In the genomic region with DNA sequence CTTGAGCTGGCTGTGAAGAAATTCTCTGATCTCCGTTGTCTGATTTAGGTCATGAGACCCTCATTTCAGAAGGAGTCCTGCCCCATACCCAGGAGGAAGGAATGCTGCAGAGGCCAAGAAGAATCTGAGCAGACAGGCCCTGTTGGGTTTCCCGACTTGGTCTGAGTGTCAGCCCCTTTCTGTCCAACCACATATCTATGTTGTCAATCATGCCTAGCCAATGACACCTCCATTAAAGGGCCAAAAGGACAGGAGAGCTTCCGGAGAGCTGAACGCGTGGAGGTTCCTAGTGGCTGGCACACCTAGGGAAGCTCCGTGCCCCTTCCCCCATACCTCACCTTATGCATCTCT, we compare ENCODE assay signal across 38 cellular contexts. TPM values are rescaled to one million over a fixed set of nuclear protein-coding genes. Genes with fewer than 3 reads are reported as not detected.
"Had no signal": no experiment of that assay in that cellular context is flagged by ENCODE, and none has a peak within 500 bp of the region (broad histone marks: within the 10 kb centered on the region; RNA-seq: fewer than 3 reads in every experiment).

No MANE protein-coding gene starts in this region.

- H3K27ac ChIP-seq: adrenal gland, breast epithelium, cardiac muscle cell, coronary artery had no signal

- H3K4me3 Mint-ChIP-seq: activated CD4-positive, alpha-beta memory T cell treated with anti-CD3 and anti-CD28 coated beads for 36 hours; activated CD4-positive, alpha-beta T cell treated with anti-CD3 and anti-CD28 coated beads for 36 hours; activated CD4-positive, alpha-beta T cell treated with anti-CD3 and anti-CD28 coated beads, Interleukin-2, amount 10 ng/mL, durations not matched to agents 24 days and 14 days; activated CD8-positive, alpha-beta memory T cell treated with anti-CD3 and anti-CD28 coated beads, Interleukin-2, amount 10 ng/mL, durations not matched to agents 7 days and 5 days; activated CD8-positive, alpha-beta T cell treated with anti-CD3 and anti-CD28 coated beads, Interleukin-2, amount 10 ng/mL, durations not matched to agents 7 days and 5 days; activated naive CD4-positive, alpha-beta T cell treated with anti-CD3 and anti-CD28 coated beads for 36 hours; activated naive CD4-positive, alpha-beta T cell treated with anti-CD3 and anti-CD28 coated beads, Interleukin-2, amount 50 U/mL, for 24 hours; activated naive CD8-positive, alpha-beta T cell treated with anti-CD3 and anti-CD28 coated beads for 36 hours; activated naive CD8-positive, alpha-beta T cell treated with anti-CD3 and anti-CD28 coated beads, Interleukin-2, amount 50 U/mL, for 24 hours; activated T-helper 1 cell treated with anti-CD3 and anti-CD28 coated beads, Interleukin-12 subunit alpha, Interleukin-12 subunit beta, Interleukin-2, Interleukin-4 antibody, amounts not matched to agents 30 ng/mL and 10 ng/mL and 1 ng/mL, durations not matched to agents 14 hours and 24 hours and 36 hours; brain; dendritic cell treated with granulocyte-macrophage colony-stimulating factor and Interleukin-4, amounts not matched to agents 40 ng/mL and 50 ng/mL, for 4 days; endodermal cell had no signal

- H3K36me3 Mint-ChIP-seq: activated CD4-positive, alpha-beta memory T cell treated with anti-CD3 and anti-CD28 coated beads for 36 hours; activated CD8-positive, alpha-beta memory T cell treated with anti-CD3 and anti-CD28 coated beads, Interleukin-2, amount 10 ng/mL, durations not matched to agents 7 days and 5 days; activated naive CD4-positive, alpha-beta T cell treated with anti-CD3 and anti-CD28 coated beads, Interleukin-2, amount 50 U/mL, for 24 hours; activated naive CD8-positive, alpha-beta T cell treated with anti-CD3 and anti-CD28 coated beads for 36 hours; brain had no signal

- H3K4me1 ChIP-seq: adrenal gland, breast epithelium had no signal

- H3K9me3 ChIP-seq: adrenal gland, breast epithelium had no signal

- DNase-seq: activated CD4-positive, alpha-beta memory T cell treated with anti-CD3 and anti-CD28 coated beads for 36 hours; activated CD4-positive, alpha-beta T cell treated with anti-CD3 and anti-CD28 coated beads for 36 hours; activated CD4-positive, alpha-beta T cell treated with anti-CD3 and anti-CD28 coated beads, Interleukin-2, amount 10 ng/mL, durations not matched to agents 24 days and 14 days; activated CD4-positive, CD25-positive, alpha-beta regulatory T cell; activated CD4-positive, CD25-positive, alpha-beta regulatory T cell treated with anti-CD3 and anti-CD28 coated beads, Interleukin-2, amount 50 U/mL, for 72 hours; activated CD8-positive, alpha-beta memory T cell treated with anti-CD3 and anti-CD28 coated beads, Interleukin-2, amount 10 ng/mL, durations not matched to agents 7 days and 5 days; activated CD8-positive, alpha-beta memory T cell treated with anti-CD3 and anti-CD28 coated beads, Interleukin-2, amount 50 U/mL, for 4 hours; activated CD8-positive, alpha-beta T cell treated with anti-CD3 and anti-CD28 coated beads, Interleukin-2, amount 10 ng/mL, durations not matched to agents 7 days and 5 days; activated effector memory CD4-positive, alpha-beta T cell treated with anti-CD3 and anti-CD28 coated beads, Interleukin-2, amount 50 U/mL, for 16 hours; activated naive CD4-positive, alpha-beta T cell treated with anti-CD3 and anti-CD28 coated beads for 36 hours; activated naive CD8-positive, alpha-beta T cell treated with anti-CD3 and anti-CD28 coated beads for 36 hours; activated naive CD8-positive, alpha-beta T cell treated with anti-CD3 and anti-CD28 coated beads, Interleukin-2, amount 50 U/mL, for 24 hours; activated T-cell treated with anti-CD3 and anti-CD28 coated beads, Interleukin-2, amount 50 U/mL, for 1 hour; activated T-cell treated with anti-CD3 and anti-CD28 coated beads, Interleukin-2, amount 50 U/mL, for 48 hours; adrenal gland; amygdala; aorta; central memory CD4-positive, alpha-beta T cell; cerebellar nuclear complex; dorsolateral prefrontal cortex; effector memory CD4-positive, alpha-beta T cell; endodermal cell; foreskin fibroblast; head of caudate nucleus; T-helper 1 cell; T-helper 2 cell had no signal

- H3K4me1 Mint-ChIP-seq: activated CD4-positive, alpha-beta T cell treated with anti-CD3 and anti-CD28 coated beads for 36 hours; activated CD4-positive, alpha-beta T cell treated with anti-CD3 and anti-CD28 coated beads, Interleukin-2, amount 10 ng/mL, durations not matched to agents 24 days and 14 days; activated CD8-positive, alpha-beta memory T cell treated with anti-CD3 and anti-CD28 coated beads, Interleukin-2, amount 10 ng/mL, durations not matched to agents 7 days and 5 days; activated naive CD4-positive, alpha-beta T cell treated with anti-CD3 and anti-CD28 coated beads, Interleukin-2, amount 50 U/mL, for 24 hours; activated naive CD8-positive, alpha-beta T cell treated with anti-CD3 and anti-CD28 coated beads for 36 hours; activated naive CD8-positive, alpha-beta T cell treated with anti-CD3 and anti-CD28 coated beads, Interleukin-2, amount 50 U/mL, for 24 hours had no signal

- H3K4me3 ChIP-seq: adrenal gland, breast epithelium, cardiac muscle cell, coronary artery, dorsolateral prefrontal cortex had no signal

- H3K36me3 ChIP-seq: adrenal gland, breast epithelium, cardiac muscle cell had no signal

- H3K27ac Mint-ChIP-seq: activated CD4-positive, alpha-beta memory T cell treated with anti-CD3 and anti-CD28 coated beads for 36 hours; activated CD4-positive, alpha-beta T cell treated with anti-CD3 and anti-CD28 coated beads for 36 hours; activated CD4-positive, alpha-beta T cell treated with anti-CD3 and anti-CD28 coated beads, Interleukin-2, amount 10 ng/mL, durations not matched to agents 24 days and 14 days; activated CD8-positive, alpha-beta memory T cell treated with anti-CD3 and anti-CD28 coated beads, Interleukin-2, amount 10 ng/mL, durations not matched to agents 7 days and 5 days; activated CD8-positive, alpha-beta T cell treated with anti-CD3 and anti-CD28 coated beads, Interleukin-2, amount 10 ng/mL, durations not matched to agents 7 days and 5 days; activated naive CD4-positive, alpha-beta T cell treated with anti-CD3 and anti-CD28 coated beads for 36 hours; activated naive CD4-positive, alpha-beta T cell treated with anti-CD3 and anti-CD28 coated beads, Interleukin-2, amount 50 U/mL, for 24 hours; activated naive CD8-positive, alpha-beta T cell treated with anti-CD3 and anti-CD28 coated beads for 36 hours; activated naive CD8-positive, alpha-beta T cell treated with anti-CD3 and anti-CD28 coated beads, Interleukin-2, amount 50 U/mL, for 24 hours; activated T-helper 1 cell treated with anti-CD3 and anti-CD28 coated beads, Interleukin-12 subunit alpha, Interleukin-12 subunit beta, Interleukin-2, Interleukin-4 antibody, amounts not matched to agents 30 ng/mL and 10 ng/mL and 1 ng/mL, durations not matched to agents 14 hours and 24 hours and 36 hours; activated T-helper 2 cell treated with anti-CD3 and anti-CD28 coated beads, Interferon-gamma antibody, Interleukin-2, Interleukin-4, amounts not matched to agents 10 μg/mL and 5 μg/mL and 100 μg/mL, durations not matched to agents 14 hours and 24 hours and 36 hours; dendritic cell treated with granulocyte-macrophage colony-stimulating factor and Interleukin-4, amounts not matched to agents 40 ng/mL and 50 ng/mL, for 4 days; endodermal cell had no signal

- H3K27me3 ChIP-seq: adrenal gland, breast epithelium, cardiac muscle cell, dorsolateral prefrontal cortex had no signal

- H3K27me3 Mint-ChIP-seq: activated CD4-positive, alpha-beta T cell treated with anti-CD3 and anti-CD28 coated beads, Interleukin-2, amount 10 ng/mL, durations not matched to agents 24 days and 14 days; activated CD8-positive, alpha-beta memory T cell treated with anti-CD3 and anti-CD28 coated beads, Interleukin-2, amount 10 ng/mL, durations not matched to agents 7 days and 5 days; activated naive CD4-positive, alpha-beta T cell treated with anti-CD3 and anti-CD28 coated beads, Interleukin-2, amount 50 U/mL, for 24 hours; activated naive CD8-positive, alpha-beta T cell treated with anti-CD3 and anti-CD28 coated beads for 36 hours; brain had no signal

- ATAC-seq: activated CD4-positive, alpha-beta T cell treated with anti-CD3 and anti-CD28 coated beads for 36 hours; activated CD8-positive, alpha-beta memory T cell treated with anti-CD3 and anti-CD28 coated beads, Interleukin-2, amount 10 ng/mL, durations not matched to agents 7 days and 5 days; activated CD8-positive, alpha-beta T cell treated with anti-CD3 and anti-CD28 coated beads, Interleukin-2, amount 10 ng/mL, durations not matched to agents 7 days and 5 days; activated naive CD8-positive, alpha-beta T cell treated with anti-CD3 and anti-CD28 coated beads, Interleukin-2, amount 50 U/mL, for 24 hours; esophagus mucosa had no signal

- H3K9me3 Mint-ChIP-seq: activated CD4-positive, alpha-beta memory T cell treated with anti-CD3 and anti-CD28 coated beads for 36 hours; activated CD4-positive, alpha-beta T cell treated with anti-CD3 and anti-CD28 coated beads, Interleukin-2, amount 10 ng/mL, durations not matched to agents 24 days and 14 days; activated naive CD4-positive, alpha-beta T cell treated with anti-CD3 and anti-CD28 coated beads for 36 hours; activated naive CD4-positive, alpha-beta T cell treated with anti-CD3 and anti-CD28 coated beads, Interleukin-2, amount 50 U/mL, for 24 hours; activated naive CD8-positive, alpha-beta T cell treated with anti-CD3 and anti-CD28 coated beads for 36 hours; activated naive CD8-positive, alpha-beta T cell treated with anti-CD3 and anti-CD28 coated beads, Interleukin-2, amount 50 U/mL, for 24 hours; activated T-helper 1 cell treated with anti-CD3 and anti-CD28 coated beads, Interleukin-12 subunit alpha, Interleukin-12 subunit beta, Interleukin-2, Interleukin-4 antibody, amounts not matched to agents 30 ng/mL and 10 ng/mL and 1 ng/mL, durations not matched to agents 14 hours and 24 hours and 36 hours; activated T-helper 2 cell treated with anti-CD3 and anti-CD28 coated beads, Interferon-gamma antibody, Interleukin-2, Interleukin-4, amounts not matched to agents 10 μg/mL and 5 μg/mL and 100 μg/mL, durations not matched to agents 14 hours and 24 hours and 36 hours; brain; dendritic cell treated with granulocyte-macrophage colony-stimulating factor and Interleukin-4, amounts not matched to agents 40 ng/mL and 50 ng/mL, for 4 days; endodermal cell had no signal

RNA-seq across cellular contexts. Expression of gene AIPL1, which starts 47.2 kb away (rescaled TPM):
- total RNA-seq: activated CD4-positive, alpha-beta memory T cell treated with anti-CD3 and anti-CD28 coated beads for 36 hours; activated CD4-positive, alpha-beta T cell treated with anti-CD3 and anti-CD28 coated beads for 36 hours; activated CD4-positive, alpha-beta T cell treated with anti-CD3 and anti-CD28 coated beads, Interleukin-2, amount 10 ng/mL, durations not matched to agents 24 days and 14 days; activated CD8-positive, alpha-beta memory T cell treated with anti-CD3 and anti-CD28 coated beads for 36 hours; activated CD8-positive, alpha-beta memory T cell treated with anti-CD3 and anti-CD28 coated beads, Interleukin-2, amount 10 ng/mL, durations not matched to agents 7 days and 5 days; activated CD8-positive, alpha-beta T cell treated with anti-CD3 and anti-CD28 coated beads, Interleukin-2, amount 10 ng/mL, durations not matched to agents 7 days and 5 days; activated naive CD4-positive, alpha-beta T cell treated with anti-CD3 and anti-CD28 coated beads for 36 hours; activated naive CD8-positive, alpha-beta T cell treated with anti-CD3 and anti-CD28 coated beads for 36 hours; activated T-helper 1 cell treated with anti-CD3 and anti-CD28 coated beads, Interleukin-12 subunit alpha, Interleukin-12 subunit beta, Interleukin-2, Interleukin-4 antibody, amounts not matched to agents 30 ng/mL and 10 ng/mL and 1 ng/mL, durations not matched to agents 14 hours and 24 hours and 36 hours; activated T-helper 2 cell treated with anti-CD3 and anti-CD28 coated beads, Interferon-gamma antibody, Interleukin-2, Interleukin-4, amounts not matched to agents 10 μg/mL and 5 μg/mL and 100 μg/mL, durations not matched to agents 14 hours and 24 hours and 36 hours; adrenal gland; aorta; breast epithelium; cardiac muscle cell; endodermal cell; epithelial cell of proximal tubule; esophagus mucosa; frontal cortex had no signal
- polyA plus RNA-seq: adrenal gland, cardiac muscle cell had no signal
